23 cellular contexts compared by ENCODE assay signal in genomic region chr11:104036603-104037394, GRCh38. TPM values are rescaled to one million over a fixed set of nuclear protein-coding genes. Genes with fewer than 3 reads are reported as not detected.
"Had no signal": no experiment of that assay in that cellular context is flagged by ENCODE, and none has a peak within 500 bp of the region (broad histone marks: within the 10 kb centered on the region; RNA-seq: fewer than 3 reads in every experiment).

Gene DDI1, plus strand, starts transcription at chr11:104036640. Its CDS starts 183 bp downstream, at chr11:104036823.

- H3K27ac ChIP-seq: brain microvascular endothelial cell, foreskin keratinocyte, neutrophil, pancreas, thoracic aorta had no signal

- H3K27me3 ChIP-seq: brain microvascular endothelial cell, foreskin keratinocyte, neutrophil, pancreas had no signal

- H3K36me3 ChIP-seq: brain microvascular endothelial cell, neutrophil, pancreas, thoracic aorta had no signal

- H3K4me1 ChIP-seq: foreskin keratinocyte had no signal

- H3K4me3 ChIP-seq: pancreas, thoracic aorta had no signal

- H3K9me3 ChIP-seq: neutrophil, pancreas, thoracic aorta had no signal

- ATAC-seq: activated naive CD4-positive, alpha-beta T cell treated with anti-CD3 and anti-CD28 coated beads, Interleukin-2, amount 50 U/mL, for 72 hours; foreskin keratinocyte; left ventricle myocardium superior; natural killer cell treated with Interleukin-12 subunit alpha and Interleukin-12 subunit beta and Interleukin-15 and Interleukin-18, amount 100 ng/mL, for 72 hours; pancreas; T-cell had no signal

- DNase-seq: activated CD4-positive, alpha-beta T cell treated with anti-CD3 and anti-CD28 coated beads for 1 hour; activated CD4-positive, alpha-beta T cell treated with anti-CD3 and anti-CD28 coated beads, Interleukin-2, amount 50 U/mL, for 1 hour; activated gamma-delta T cell treated with Interleukin-2 at 50 U/mL for 16 hours; activated T-cell treated with anti-CD3 and anti-CD28 coated beads, Interleukin-2, amount 50 U/mL, for 1 hour; aorta; brain microvascular endothelial cell; effector memory CD4-positive, alpha-beta T cell; foreskin keratinocyte; glutamatergic neuron; hippocampal formation; left ventricle myocardium superior; stimulated activated CD4-positive, alpha-beta T cell treated with anti-CD3 and anti-CD28 coated beads, Interleukin-12 subunit alpha, Interleukin-12 subunit beta, amount 100 ng/mL, for 4 hours; T-cell had no signal

RNA-seq across cellular contexts. Expression of gene DDI1, which starts in this region (rescaled TPM):
- total RNA-seq: activated naive CD4-positive, alpha-beta T cell treated with anti-CD3 and anti-CD28 coated beads, Interleukin-2, amount 50 U/mL, for 72 hours; aorta; dermis microvascular lymphatic vessel endothelial cell; foreskin keratinocyte; left ventricle myocardium superior; natural killer cell treated with Interleukin-12 subunit alpha and Interleukin-12 subunit beta and Interleukin-15 and Interleukin-18, amount 100 ng/mL, for 72 hours; pancreas; pulmonary artery endothelial cell; right cardiac atrium; T-cell; thoracic aorta had no signal
- polyA plus RNA-seq: adipose tissue, aorta, esophagus, foreskin keratinocyte, pancreas, right cardiac atrium had no signal
